20 cellular contexts compared by ENCODE assay signal in genomic region chr18:53422896-53423295, GRCh38.
"Had no signal": no experiment of that assay in that cellular context is flagged by ENCODE, and none has a peak within 500 bp of the region (broad histone marks: within the 10 kb centered on the region; RNA-seq: fewer than 3 reads in every experiment).

No MANE protein-coding gene starts in this region.

- ATAC-seq: body of pancreas, gastrocnemius medialis had no signal

- H3K27me3 ChIP-seq: body of pancreas, gastrocnemius medialis, ovary, sigmoid colon, transverse colon had no signal

- H3K4me1 ChIP-seq: body of pancreas, gastrocnemius medialis, left ventricle myocardium inferior, sigmoid colon, transverse colon had no signal

- H3K4me1 Mint-ChIP-seq: activated CD4-positive, alpha-beta T cell treated with anti-CD3 and anti-CD28 coated beads, Interleukin-2, amount 10 ng/mL, durations not matched to agents 7 days and 5 days; activated naive CD4-positive, alpha-beta T cell treated with anti-CD3 and anti-CD28 coated beads, Interleukin-2, amount 50 U/mL, for 24 hours; central memory CD8-positive, alpha-beta T cell; neural crest cell had no signal

- H3K9me3 Mint-ChIP-seq: activated CD4-positive, alpha-beta T cell treated with anti-CD3 and anti-CD28 coated beads, Interleukin-2, amount 10 ng/mL, durations not matched to agents 7 days and 5 days; activated naive CD4-positive, alpha-beta T cell treated with anti-CD3 and anti-CD28 coated beads, Interleukin-2, amount 50 U/mL, for 24 hours; central memory CD8-positive, alpha-beta T cell; neural crest cell; WTC11 had no signal

- H3K4me3 Mint-ChIP-seq: activated CD4-positive, alpha-beta T cell treated with anti-CD3 and anti-CD28 coated beads, Interleukin-2, amount 10 ng/mL, durations not matched to agents 7 days and 5 days; activated naive CD4-positive, alpha-beta T cell treated with anti-CD3 and anti-CD28 coated beads, Interleukin-2, amount 50 U/mL, for 24 hours; central memory CD8-positive, alpha-beta T cell; neural crest cell; WTC11 had no signal

- H3K4me3 ChIP-seq: body of pancreas, gastrocnemius medialis, left ventricle myocardium inferior, ovary, sigmoid colon, transverse colon had no signal

- H3K27ac ChIP-seq: body of pancreas, epithelial cell of prostate, gastrocnemius medialis, left ventricle myocardium inferior, ovary, sigmoid colon, transverse colon had no signal

- DNase-seq: activated CD4-positive, alpha-beta T cell treated with anti-CD3 and anti-CD28 coated beads, Interleukin-2, amount 10 ng/mL, durations not matched to agents 7 days and 5 days; amniotic stem cell; body of pancreas; cortex of kidney; effector CD8-positive, alpha-beta T cell; gastrocnemius medialis; islet precursor cell; left ventricle myocardium inferior; ovary; sigmoid colon; stimulated activated CD4-positive, alpha-beta T cell treated with anti-CD3 and anti-CD28 coated beads, Interleukin-2, amount 100 ng/mL, for 24 hours; stimulated activated naive CD4-positive, alpha-beta T cell; substantia nigra; transverse colon had no signal

- H3K27ac Mint-ChIP-seq: activated CD4-positive, alpha-beta T cell treated with anti-CD3 and anti-CD28 coated beads, Interleukin-2, amount 10 ng/mL, durations not matched to agents 7 days and 5 days; activated naive CD4-positive, alpha-beta T cell treated with anti-CD3 and anti-CD28 coated beads, Interleukin-2, amount 50 U/mL, for 24 hours; activated T-helper 2 cell treated with anti-CD3 and anti-CD28 coated beads, Interferon-gamma antibody, Interleukin-2, Interleukin-4, amounts not matched to agents 10 μg/mL and 5 μg/mL and 100 μg/mL, durations not matched to agents 14 hours and 24 hours and 36 hours; WTC11 had no signal

- H3K36me3 ChIP-seq: gastrocnemius medialis, left ventricle myocardium inferior, ovary, sigmoid colon, transverse colon had no signal

- H3K9me3 ChIP-seq: body of pancreas, gastrocnemius medialis, left ventricle myocardium inferior, ovary, transverse colon had no signal

- H3K27me3 Mint-ChIP-seq: activated CD4-positive, alpha-beta T cell treated with anti-CD3 and anti-CD28 coated beads, Interleukin-2, amount 10 ng/mL, durations not matched to agents 7 days and 5 days; activated naive CD4-positive, alpha-beta T cell treated with anti-CD3 and anti-CD28 coated beads, Interleukin-2, amount 50 U/mL, for 24 hours; central memory CD8-positive, alpha-beta T cell had no signal

- H3K36me3 Mint-ChIP-seq: activated naive CD4-positive, alpha-beta T cell treated with anti-CD3 and anti-CD28 coated beads, Interleukin-2, amount 50 U/mL, for 24 hours; WTC11 had no signal
